Comparison of ENCODE assay signal across 15 cellular contexts in the genomic region with DNA sequence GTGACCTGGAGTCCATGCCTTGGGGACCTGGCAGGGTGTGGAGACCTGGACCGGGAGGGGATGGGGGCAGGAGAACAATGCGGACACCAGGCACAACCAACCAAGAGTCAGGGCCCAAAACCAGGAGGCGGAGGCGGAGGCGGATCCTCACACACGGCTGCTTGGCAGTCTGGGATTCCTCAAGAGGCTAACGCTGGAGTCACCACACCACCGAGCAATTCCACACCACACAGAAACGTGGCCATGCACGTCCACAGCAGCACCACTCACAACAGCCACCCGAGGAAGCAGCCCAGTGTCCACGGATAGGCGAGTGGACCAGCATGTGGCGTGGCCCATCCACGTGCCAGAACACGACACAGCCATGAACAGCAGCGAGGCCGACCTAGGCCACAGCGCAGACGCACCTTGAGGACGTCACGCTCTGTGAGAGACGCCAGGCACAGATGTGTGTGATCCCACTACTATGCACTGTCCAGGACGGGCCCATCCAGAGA. TPM values are rescaled to one million over a fixed set of nuclear protein-coding genes. Genes with fewer than 3 reads are reported as not detected.
A peak's percentile ranks its signal among the peaks of the same experiment; 100 is the strongest.
DNase-seq lines count a peak whose midpoint lies in the region; TF ChIP-seq lines count a peak whose summit lies in the region.
"Had no signal": no experiment of that assay in that cellular context is flagged by ENCODE, and none has a peak within 500 bp of the region (broad histone marks: within the 10 kb centered on the region; RNA-seq: fewer than 3 reads in every experiment).

No MANE protein-coding gene starts in this region.

- H2AFZ ChIP-seq in mammary epithelial cell (ENCODE audit: low read depth, low read length), result no peak overlapping the region

- H3K9me3 ChIP-seq in mammary epithelial cell (replicated peaks; ENCODE audit: insufficient read depth, low read length) (no peaks in the 10 kb centered on the region), colonic mucosa (no peaks in the 10 kb centered on the region)

- H3K4me1 ChIP-seq in mammary epithelial cell (ENCODE audit: insufficient read depth, low read length) (peaks cover 35% of the 10 kb centered on the region), colonic mucosa (peaks cover 14% of the 10 kb centered on the region)

- no peaks in the 10 kb centered on the region for H3K9me3 Mint-ChIP-seq in MCF 10A (ENCODE audit: unreplicated experiment)
- H3K9me3 Mint-ChIP-seq in neural crest cell, result no peaks in the 10 kb centered on the region
- H3K9me3 Mint-ChIP-seq in type B pancreatic cell, result no peaks in the 10 kb centered on the region
- H3K9me3 Mint-ChIP-seq: T-helper 1 cell treated with Interleukin-12 subunit alpha and Interleukin-12 subunit beta and Interleukin-4 antibody, amounts not matched to agents 30 μg/mL and 1 μg/mL, for 36 hours had no signal

- TF ChIP-seq CTCF in MCF 10A (IDR thresholded peaks at IDR 0.05; ENCODE audit: unreplicated experiment) (no peak), mammary epithelial cell (conservative IDR thresholded peaks at IDR 0.05 in 1 of 2, IDR thresholded peaks at IDR 0.05 in 1 of 2; ENCODE audit: extremely low read depth in 1 of 2, insufficient read depth in 1 of 2, low read depth in 1 of 2, low read length in 2 of 2) (no peak), colonic mucosa (IDR thresholded peaks at IDR 0.05) (no peak), neural crest cell (conservative IDR thresholded peaks at IDR 0.05) (no peak), type B pancreatic cell (conservative IDR thresholded peaks at IDR 0.05) (no peak)

- dilution Hi-C loops in mammary epithelial cell (cut with HindIII; ENCODE audit: low sequenced_read_pairs), result loop anchor here (5.0 to 10.0 kb wide), 4 partner anchors 34 to 258 kb away; a partner anchor contains a TSS

- no peaks in the 10 kb centered on the region for H3K27me3 Mint-ChIP-seq in MCF 10A (ENCODE audit: insufficient read depth, unreplicated experiment)
- H3K27me3 Mint-ChIP-seq in neural crest cell (ENCODE audit: low read depth), result no peaks in the 10 kb centered on the region
- H3K27me3 Mint-ChIP-seq in type B pancreatic cell, result no peaks in the 10 kb centered on the region

- BruUV-seq in MCF 10A (replicated peaks; lab: Mats Ljungman, UMichigan) (no TSS peak), mammary epithelial cell (replicated peaks; lab: Mats Ljungman, UMichigan) (no TSS peak)

- H3K27ac Mint-ChIP-seq in MCF 10A (ENCODE audit: low read depth, unreplicated experiment) (peak overlapping the region; percentile 83), neural crest cell (ENCODE audit: unreplicated experiment) (peak overlapping the region; percentile 62), type B pancreatic cell (peak overlapping the region; percentile 50)
- H3K27ac Mint-ChIP-seq: T-helper 1 cell treated with Interleukin-12 subunit alpha and Interleukin-12 subunit beta and Interleukin-4 antibody, amounts not matched to agents 30 μg/mL and 1 μg/mL, for 36 hours had no signal

- no peak overlapping the region for H3K4me2 ChIP-seq in mammary epithelial cell (ENCODE audit: insufficient read depth, low read depth, low read length)

- intact Hi-C loops in MCF 10A (cut with micrococcal nuclease), result no loop called here
- intact Hi-C loops in mammary epithelial cell (cut with micrococcal nuclease), result no loop called here
- intact Hi-C loops in colonic mucosa (cut with DNase I), result no loop called here

- H4K20me1 ChIP-seq in mammary epithelial cell (ENCODE audit: insufficient read depth, low read length), result peaks cover 12% of the 10 kb centered on the region

- CTCF ChIA-PET in MCF 10A (lab: Yijun Ruan, JAX), result interaction anchor here (0.7 kb wide), 1 partner anchor 41 kb away, joined by 3 read pairs; no protein-coding TSS in a partner anchor
- CTCF ChIA-PET in mammary epithelial cell (lab: Charles Lee; ENCODE audit: low non-redundant PET), result no interaction called here

- in situ Hi-C loops in mammary epithelial cell (cut with MboI; ENCODE audit: low sequenced_read_pairs in 2 of 2), result no loop called here

- H3K4me3 Mint-ChIP-seq in MCF 10A (ENCODE audit: unreplicated experiment), result peak overlapping the region; percentile 62
- no peak overlapping the region for H3K4me3 Mint-ChIP-seq in neural crest cell
- no peak overlapping the region for H3K4me3 Mint-ChIP-seq in type B pancreatic cell
- H3K4me3 Mint-ChIP-seq: T-helper 1 cell treated with Interleukin-12 subunit alpha and Interleukin-12 subunit beta and Interleukin-4 antibody, amounts not matched to agents 30 μg/mL and 1 μg/mL, for 36 hours had no signal

- DNase-seq in MCF 10A (ENCODE audit: unreplicated experiment) (no peak), mammary epithelial cell (no peak), colonic mucosa (no peak), neural crest cell (ENCODE audit: low read depth, low spot score) (no peak), type B pancreatic cell (ENCODE audit: extremely low spot score, unreplicated experiment) (no peak), NCI-H1048 (lab: John Stamatoyannopoulos, UW) (no peak), cerebellar cortex (ENCODE audit: low spot score) (no peak)
- no peak for DNase-seq in effector CD4-positive, alpha-beta T cell
- DNase-seq: activated CD4-positive, alpha-beta T cell treated with anti-CD3 and anti-CD28 coated beads, Interleukin-2, amount 50 U/mL, for 48 hours; activated effector memory CD4-positive, alpha-beta T cell treated with anti-CD3 and anti-CD28 coated beads, Interleukin-2, amount 50 U/mL, for 16 hours; central memory CD4-positive, alpha-beta T cell; erythroblast; NCI-H1436; NCI-H510A treated with DMSO at 0.1 percent for 48 hours had no signal

- H3K36me3 ChIP-seq in mammary epithelial cell (ENCODE audit: insufficient read depth, low read length), result no peaks in the 10 kb centered on the region
- no peaks in the 10 kb centered on the region for H3K36me3 ChIP-seq in colonic mucosa

- peaks cover 48% of the 10 kb centered on the region for H3K36me3 Mint-ChIP-seq in MCF 10A (ENCODE audit: insufficient read depth, unreplicated experiment)
- H3K36me3 Mint-ChIP-seq in neural crest cell (ENCODE audit: low read depth), result no peaks in the 10 kb centered on the region
- H3K36me3 Mint-ChIP-seq in type B pancreatic cell, result no peaks in the 10 kb centered on the region

- no peak overlapping the region for H3K4me3 ChIP-seq in mammary epithelial cell (replicated peaks in 1 of 3; ENCODE audit: insufficient read depth in 1 of 3, low read depth in 2 of 3, low read length in 3 of 3)
- H3K4me3 ChIP-seq in colonic mucosa, result no peak overlapping the region

- POLR2A ChIA-PET in MCF 10A (lab: Yijun Ruan, JAX), result interaction anchor here (0.7 to 2.9 kb wide), 5 partner anchors 11 to 113 kb away, joined by 3 to 45 read pairs (median 23); a partner anchor contains a TSS

- no peak overlapping the region for H3K27ac ChIP-seq in mammary epithelial cell (ENCODE audit: insufficient read depth, low read depth, low read length)
- H3K27ac ChIP-seq in colonic mucosa, result peak overlapping the region; percentile 91

- no peak overlapping the region for H3K9ac ChIP-seq in mammary epithelial cell (ENCODE audit: insufficient read depth, low read length)
- H3K9ac ChIP-seq in colonic mucosa (ENCODE audit: low read depth in 2 of 2, low read length in 2 of 2), result no peak overlapping the region

- H3K27me3 ChIP-seq in mammary epithelial cell (ENCODE audit: insufficient read depth, low read length) (no peaks in the 10 kb centered on the region), colonic mucosa (no peaks in the 10 kb centered on the region)

- H3K4me1 Mint-ChIP-seq in MCF 10A (ENCODE audit: insufficient read depth, unreplicated experiment) (peaks cover 5% of the 10 kb centered on the region), neural crest cell (no peaks in the 10 kb centered on the region), type B pancreatic cell (ENCODE audit: unreplicated experiment) (no peaks in the 10 kb centered on the region)

- 73% methylated on average over 16 of the region's 24 CpGs for WGBS in mammary epithelial cell (ENCODE audit: low coverage, missing lambda C conversion rate)

- H3K79me2 ChIP-seq in mammary epithelial cell (ENCODE audit: insufficient read depth, low read length), result peaks cover 93% of the 10 kb centered on the region

RNA-seq across cellular contexts. Expression of a gene that starts 17.7 kb away (rescaled TPM):
- total RNA-seq in MCF 10A (2022) (99.6 and 123 TPM in 2 replicates), mammary epithelial cell (100 to 1,000 TPM in 1 of 2 donors, 10 to 100 TPM in 1; 37.0 to 108 TPM), colonic mucosa (10 to 100 TPM; 65.5 to 77.1 TPM), neural crest cell (28.0 and 32.5 TPM in 2 replicates), type B pancreatic cell (ENCODE audit: low replicate concordance) (45.5 and 60.7 TPM in 2 replicates)
- polyA plus RNA-seq in mammary epithelial cell, result 22.5 TPM
- 34.4 TPM for polyA minus RNA-seq in mammary epithelial cell

RNA-seq across cellular contexts. Expression of a gene that starts 49.2 kb away (rescaled TPM):
- total RNA-seq in MCF 10A (2022) (63.1 and 65.6 TPM in 2 replicates), mammary epithelial cell (10 to 100 TPM; 57.7 to 67.5 TPM), colonic mucosa (100 to 1,000 TPM in 1 of 2 donors, 10 to 100 TPM in 1; 76.3 to 103 TPM), neural crest cell (55.8 and 60.2 TPM in 2 replicates), type B pancreatic cell (ENCODE audit: low replicate concordance) (59.9 and 64.8 TPM in 2 replicates)
- 32.7 TPM for polyA plus RNA-seq in mammary epithelial cell
- polyA minus RNA-seq in mammary epithelial cell, result 48.3 TPM

RNA-seq across cellular contexts. Expression of a gene that starts 52.6 kb away (rescaled TPM):
- total RNA-seq in MCF 10A (2022) (179 and 191 TPM in 2 replicates), mammary epithelial cell (100 to 1,000 TPM; 154 to 216 TPM), colonic mucosa (100 to 1,000 TPM; 187 to 189 TPM), neural crest cell (300 and 313 TPM in 2 replicates), type B pancreatic cell (ENCODE audit: low replicate concordance) (174 and 204 TPM in 2 replicates)
- polyA plus RNA-seq in mammary epithelial cell, result 357 TPM
- polyA minus RNA-seq in mammary epithelial cell, result 97.5 TPM
